Comparison of ENCODE assay signal across 8 cellular contexts in the genomic region with DNA sequence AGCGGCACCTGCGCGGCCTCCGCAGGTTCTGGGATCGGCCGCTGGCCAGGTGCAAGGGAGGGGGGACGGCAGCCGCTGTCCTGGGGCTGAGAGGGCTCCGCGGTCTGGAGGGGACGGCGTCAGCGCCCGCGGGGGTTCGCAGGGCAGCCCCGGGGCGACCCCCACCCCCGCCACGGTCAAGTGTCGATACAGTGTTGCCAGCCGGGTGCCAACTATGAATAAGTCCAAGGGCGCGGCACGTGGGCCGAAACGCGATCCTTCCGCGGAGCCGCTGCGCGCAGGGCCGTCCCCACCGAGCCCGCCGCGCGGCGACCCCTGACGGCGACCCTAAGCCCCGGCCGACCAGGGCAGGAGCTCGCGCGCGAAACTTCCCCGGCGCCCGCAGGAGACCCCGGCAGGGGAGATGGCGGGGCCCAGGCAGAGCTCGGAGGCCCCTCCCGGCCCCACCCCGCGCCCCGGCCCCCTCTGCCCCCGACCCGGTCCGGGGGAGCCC. TPM values are rescaled to one million over a fixed set of nuclear protein-coding genes. Genes with fewer than 3 reads are reported as not detected.
DNase-seq lines count a peak whose midpoint lies in the region; ATAC-seq lines count a peak whose summit lies in the region.

No MANE protein-coding gene starts in this region.

- DNase-seq in SIG-M5 treated with dmso at 0.1 percent for 504 hours (lab: John Stamatoyannopoulos, UW; ENCODE audit: unreplicated experiment) = peak; percentile 19
- DNase-seq in SIG-M5 (lab: John Stamatoyannopoulos, UW) = no peak
- peak; percentile 77 for DNase-seq in NCI-H510A treated with DMSO at 0.1 percent for 48 hours (lab: John Stamatoyannopoulos, UW)
- peak; percentile 48 for DNase-seq in activated naive CD4-positive, alpha-beta T cell treated with anti-CD3 and anti-CD28 coated beads, Interleukin-2, amount 10 ng/mL, durations not matched to agents 7 days and 5 days
- peak; percentile 66 for DNase-seq in left ventricle myocardium superior
- peak; percentile 67 for DNase-seq in sciatic nerve (ENCODE audit: low spot score)
- DNase-seq in dedifferentiated amniotic fluid mesenchymal stem cell (ENCODE audit: extremely low spot score) = no peak

- peak overlapping the region; percentile 41 for H3K4me3 Mint-ChIP-seq in activated naive CD4-positive, alpha-beta T cell treated with anti-CD3 and anti-CD28 coated beads, Interleukin-2, amount 10 ng/mL, durations not matched to agents 7 days and 5 days

- peaks cover 29% of the 10 kb centered on the region for H3K27me3 Mint-ChIP-seq in activated naive CD4-positive, alpha-beta T cell treated with anti-CD3 and anti-CD28 coated beads, Interleukin-2, amount 10 ng/mL, durations not matched to agents 7 days and 5 days

- H3K9me3 Mint-ChIP-seq in activated naive CD4-positive, alpha-beta T cell treated with anti-CD3 and anti-CD28 coated beads, Interleukin-2, amount 10 ng/mL, durations not matched to agents 7 days and 5 days = no peaks in the 10 kb centered on the region

- peaks cover 44% of the 10 kb centered on the region for H3K4me1 Mint-ChIP-seq in activated naive CD4-positive, alpha-beta T cell treated with anti-CD3 and anti-CD28 coated beads, Interleukin-2, amount 10 ng/mL, durations not matched to agents 7 days and 5 days

- CTCF ChIA-PET in activated naive CD4-positive, alpha-beta T cell treated with anti-CD3 and anti-CD28 coated beads, Interleukin-2, amount 10 ng/mL, durations not matched to agents 7 days and 5 days (lab: Charles Lee) = interaction anchor here (0.7 to 1.6 kb wide), 3 partner anchors 74 to 77 kb away, joined by 3 to 6 read pairs (median 3); no protein-coding TSS in a partner anchor

- intact Hi-C loops in left ventricle myocardium superior (cut with micrococcal nuclease) (no loop called here), sciatic nerve (cut with DNase I) (no loop called here)

- ATAC-seq in left ventricle myocardium superior (peak; percentile 53), sciatic nerve (no peak), HG02938 (IDR thresholded peaks at IDR 0.05; ENCODE audit: unreplicated experiment) (no peak)

- peak overlapping the region; percentile 28 for H3K27ac Mint-ChIP-seq in activated naive CD4-positive, alpha-beta T cell treated with anti-CD3 and anti-CD28 coated beads, Interleukin-2, amount 10 ng/mL, durations not matched to agents 7 days and 5 days

- H3K36me3 Mint-ChIP-seq in activated naive CD4-positive, alpha-beta T cell treated with anti-CD3 and anti-CD28 coated beads, Interleukin-2, amount 10 ng/mL, durations not matched to agents 7 days and 5 days = peaks cover 25% of the 10 kb centered on the region

RNA-seq across cellular contexts. Expression of a gene that starts 0.7 kb away (rescaled TPM):
- 97.6 TPM for total RNA-seq in left ventricle myocardium superior
- total RNA-seq in sciatic nerve = 51.8 TPM

Comparison
In these comparisons a context has a peak if more than half of its experiments do, and no peak if none do; other contexts are left out.
1. DNase-seq: peak in SIG-M5 treated with dmso at 0.1 percent for 504 hours (single experiment), NCI-H510A treated with DMSO at 0.1 percent for 48 hours (single experiment), activated naive CD4-positive, alpha-beta T cell treated with anti-CD3 and anti-CD28 coated beads, Interleukin-2, amount 10 ng/mL, durations not matched to agents 7 days and 5 days (single experiment), left ventricle myocardium superior (single experiment) and sciatic nerve (single experiment); none in SIG-M5 (single experiment) and dedifferentiated amniotic fluid mesenchymal stem cell (single experiment).